Comparison of ENCODE assay signal across 22 cellular contexts in genomic region chr7:149864751-149865150, GRCh38. TPM values are rescaled to one million over a fixed set of nuclear protein-coding genes. Genes with fewer than 3 reads are reported as not detected.
A peak's percentile ranks its signal among the peaks of the same experiment; 100 is the strongest.
DNase-seq lines count a peak whose midpoint lies in the region; ATAC-seq lines count a peak whose summit lies in the region.
"Had no signal": no experiment of that assay in that cellular context is flagged by ENCODE, and none has a peak within 500 bp of the region (broad histone marks: within the 10 kb centered on the region; RNA-seq: fewer than 3 reads in every experiment).

No MANE protein-coding gene starts in this region.

- POLR2A ChIA-PET in CD4-positive, alpha-beta memory T cell (lab: Charles Lee; ENCODE audit: partially characterized antibody) = interaction anchor here (0.9 to 8.6 kb wide), 10 partner anchors 9 to 149 kb away, joined by 3 to 166 read pairs (median 8); partner anchors contain the start of genes ATP6V0E2 and ZNF862
- POLR2A ChIA-PET in activated CD8-positive, alpha-beta T cell treated with anti-CD3 and anti-CD28 coated beads, Interleukin-2, amount 10 ng/mL, durations not matched to agents 7 days and 5 days (lab: Charles Lee) = interaction anchor here (0.9 to 1.5 kb wide), 4 partner anchors 8 to 26 kb away, joined by 3 to 11 read pairs (median 4); partner anchors contain the start of gene ZNF862

- DNase-seq in activated CD8-positive, alpha-beta memory T cell treated with anti-CD3 and anti-CD28 coated beads, Interleukin-2, amount 10 ng/mL, durations not matched to agents 7 days and 5 days = no peak
- DNase-seq in activated CD8-positive, alpha-beta memory T cell treated with anti-CD3 and anti-CD28 coated beads, Interleukin-2, amount 50 U/mL, for 4 hours = no peak
- no peak for DNase-seq in CD4-positive, alpha-beta memory T cell
- no peak for DNase-seq in activated CD8-positive, alpha-beta T cell treated with anti-CD3 and anti-CD28 coated beads, Interleukin-2, amount 10 ng/mL, durations not matched to agents 7 days and 5 days
- DNase-seq in HuH-7 (ENCODE audit: low spot score) (no peak), GM03348 (ENCODE audit: low spot score) (no peak), left ventricle myocardium superior (no peak)
- DNase-seq: BE2C, EL, heart right ventricle, NCI-H1048, NCI-H187, NCI-H526, nucleus accumbens, psoas muscle, SJCRH30, upper lobe of right lung had no signal

- H3K9me3 ChIP-seq in CD4-positive, alpha-beta memory T cell (ENCODE audit: control insufficient read depth in 1 of 2, low read length in 2 of 2) = no peaks in the 10 kb centered on the region
- H3K9me3 ChIP-seq: BE2C, heart right ventricle, psoas muscle, SJCRH30, upper lobe of right lung had no signal

- peaks cover 9% of the 10 kb centered on the region for H3K36me3 Mint-ChIP-seq in activated CD8-positive, alpha-beta memory T cell treated with anti-CD3 and anti-CD28 coated beads, Interleukin-2, amount 10 ng/mL, durations not matched to agents 7 days and 5 days
- H3K36me3 Mint-ChIP-seq in CD4-positive, alpha-beta memory T cell = peaks cover 31 to 37% of the 10 kb centered on the region in 2 donors
- H3K36me3 Mint-ChIP-seq in activated CD8-positive, alpha-beta T cell treated with anti-CD3 and anti-CD28 coated beads, Interleukin-2, amount 10 ng/mL, durations not matched to agents 7 days and 5 days (ENCODE audit: low read depth) = peaks cover 58% of the 10 kb centered on the region

- peaks cover 81% of the 10 kb centered on the region for H3K4me1 ChIP-seq in CD4-positive, alpha-beta memory T cell (ENCODE audit: insufficient read depth, low read length)
- H3K4me1 ChIP-seq: BE2C, psoas muscle, SJCRH30 had no signal

- intact Hi-C loops in CD4-positive, alpha-beta memory T cell (cut with micrococcal nuclease) = loop anchor here (1.0 kb wide), 3 partner anchors 9 to 26 kb away; partner anchors contain the start of genes ATP6V0E2 and ZNF862
- intact Hi-C loops in left ventricle myocardium superior (cut with micrococcal nuclease) = no loop called here

- H3K27me3 ChIP-seq in CD4-positive, alpha-beta memory T cell (ENCODE audit: insufficient read depth, low read length) = no peaks in the 10 kb centered on the region
- H3K27me3 ChIP-seq: BE2C, heart right ventricle, SJCRH30, upper lobe of right lung had no signal

- H3K9me3 Mint-ChIP-seq in activated CD8-positive, alpha-beta memory T cell treated with anti-CD3 and anti-CD28 coated beads, Interleukin-2, amount 10 ng/mL, durations not matched to agents 7 days and 5 days (ENCODE audit: low read depth) = no peaks in the 10 kb centered on the region
- H3K9me3 Mint-ChIP-seq in CD4-positive, alpha-beta memory T cell = no peaks in the 10 kb centered on the region
- H3K9me3 Mint-ChIP-seq in activated CD8-positive, alpha-beta T cell treated with anti-CD3 and anti-CD28 coated beads, Interleukin-2, amount 10 ng/mL, durations not matched to agents 7 days and 5 days (ENCODE audit: insufficient read depth) = no peaks in the 10 kb centered on the region
- H3K9me3 Mint-ChIP-seq: activated T-cell treated with anti-CD3 and anti-CD28 coated beads, Interleukin-2, amount 50 U/mL, for 4 hours had no signal

- CTCF ChIA-PET in activated CD8-positive, alpha-beta memory T cell treated with anti-CD3 and anti-CD28 coated beads, Interleukin-2, amount 10 ng/mL, durations not matched to agents 7 days and 5 days (lab: Charles Lee) = interaction anchor here (0.8 to 1.5 kb wide), 4 partner anchors 12 to 369 kb away, joined by 3 to 7 read pairs (median 4); no protein-coding TSS in a partner anchor
- CTCF ChIA-PET in CD4-positive, alpha-beta memory T cell (lab: Charles Lee; ENCODE audit: partially characterized antibody) = interaction anchor here (1.2 to 1.7 kb wide), 2 partner anchors 10 to 21 kb away, joined by 3 to 5 read pairs; no protein-coding TSS in a partner anchor
- CTCF ChIA-PET in activated CD8-positive, alpha-beta T cell treated with anti-CD3 and anti-CD28 coated beads, Interleukin-2, amount 10 ng/mL, durations not matched to agents 7 days and 5 days (lab: Charles Lee) = interaction anchor here (1.2 to 2.0 kb wide), 4 partner anchors 9 to 26 kb away, joined by 3 to 9 read pairs (median 8); partner anchors contain the start of gene ZNF862

- peak overlapping the region; percentile 97 for H3K27ac Mint-ChIP-seq in activated CD8-positive, alpha-beta memory T cell treated with anti-CD3 and anti-CD28 coated beads, Interleukin-2, amount 10 ng/mL, durations not matched to agents 7 days and 5 days
- peak overlapping the region; percentile 91 to 98 (median 96) for H3K27ac Mint-ChIP-seq in CD4-positive, alpha-beta memory T cell
- H3K27ac Mint-ChIP-seq in activated CD8-positive, alpha-beta T cell treated with anti-CD3 and anti-CD28 coated beads, Interleukin-2, amount 10 ng/mL, durations not matched to agents 7 days and 5 days = peak overlapping the region; percentile 98

- H3K27me3 Mint-ChIP-seq in activated CD8-positive, alpha-beta memory T cell treated with anti-CD3 and anti-CD28 coated beads, Interleukin-2, amount 10 ng/mL, durations not matched to agents 7 days and 5 days = no peaks in the 10 kb centered on the region
- no peaks in the 10 kb centered on the region for H3K27me3 Mint-ChIP-seq in CD4-positive, alpha-beta memory T cell
- H3K27me3 Mint-ChIP-seq in activated CD8-positive, alpha-beta T cell treated with anti-CD3 and anti-CD28 coated beads, Interleukin-2, amount 10 ng/mL, durations not matched to agents 7 days and 5 days (ENCODE audit: low read depth) = no peaks in the 10 kb centered on the region

- H3K4me3 ChIP-seq in CD4-positive, alpha-beta memory T cell (ENCODE audit: low read length in 2 of 2) = no peak overlapping the region
- H3K4me3 ChIP-seq in skin epidermis = no peak overlapping the region
- H3K4me3 ChIP-seq: heart right ventricle, psoas muscle, SJCRH30, upper lobe of right lung had no signal

- no peak for ATAC-seq in activated CD8-positive, alpha-beta memory T cell treated with anti-CD3 and anti-CD28 coated beads, Interleukin-2, amount 10 ng/mL, durations not matched to agents 7 days and 5 days
- ATAC-seq in activated CD8-positive, alpha-beta T cell treated with anti-CD3 and anti-CD28 coated beads, Interleukin-2, amount 10 ng/mL, durations not matched to agents 7 days and 5 days = no peak
- no peak for ATAC-seq in left ventricle myocardium superior
- ATAC-seq: HCT116, heart right ventricle, psoas muscle had no signal

- peak overlapping the region; percentile 70 for H3K27ac ChIP-seq in CD4-positive, alpha-beta memory T cell (ENCODE audit: low read depth, low read length)
- H3K27ac ChIP-seq in skin epidermis = peak overlapping the region in 12 of 21 experiments; percentile 9 to 94 (median 71)
- H3K27ac ChIP-seq: epithelial cell of prostate, HL-60, psoas muscle, SJCRH30 had no signal

- H3K4me3 Mint-ChIP-seq in activated CD8-positive, alpha-beta memory T cell treated with anti-CD3 and anti-CD28 coated beads, Interleukin-2, amount 10 ng/mL, durations not matched to agents 7 days and 5 days = no peak overlapping the region
- peak overlapping the region in 6 of 8 donors; percentile 60 to 84 (median 78) for H3K4me3 Mint-ChIP-seq in CD4-positive, alpha-beta memory T cell
- no peak overlapping the region for H3K4me3 Mint-ChIP-seq in activated CD8-positive, alpha-beta T cell treated with anti-CD3 and anti-CD28 coated beads, Interleukin-2, amount 10 ng/mL, durations not matched to agents 7 days and 5 days

- H3K4me1 Mint-ChIP-seq in activated CD8-positive, alpha-beta memory T cell treated with anti-CD3 and anti-CD28 coated beads, Interleukin-2, amount 10 ng/mL, durations not matched to agents 7 days and 5 days = peaks cover 74% of the 10 kb centered on the region
- H3K4me1 Mint-ChIP-seq in CD4-positive, alpha-beta memory T cell = peaks cover 46 to 79% (median 67%) of the 10 kb centered on the region in 4 donors
- H3K4me1 Mint-ChIP-seq in activated CD8-positive, alpha-beta T cell treated with anti-CD3 and anti-CD28 coated beads, Interleukin-2, amount 10 ng/mL, durations not matched to agents 7 days and 5 days (ENCODE audit: low read depth) = peaks cover 98% of the 10 kb centered on the region

- H3K36me3 ChIP-seq in CD4-positive, alpha-beta memory T cell (ENCODE audit: insufficient read depth, low read length) = peaks cover 12% of the 10 kb centered on the region
- H3K36me3 ChIP-seq: BE2C, SJCRH30 had no signal

RNA-seq across cellular contexts. Expression of gene ATP6V0E2, which starts 9.0 kb away (rescaled TPM):
- 10 to 100 TPM; 63.1 to 71.3 TPM for total RNA-seq in activated CD8-positive, alpha-beta memory T cell treated with anti-CD3 and anti-CD28 coated beads, Interleukin-2, amount 10 ng/mL, durations not matched to agents 7 days and 5 days
- total RNA-seq in CD4-positive, alpha-beta memory T cell = 10 to 100 TPM; 64.6 to 65.3 TPM
- polyA plus RNA-seq in CD4-positive, alpha-beta memory T cell = 100 to 1,000 TPM; 144 to 163 TPM
- total RNA-seq in activated CD8-positive, alpha-beta T cell treated with anti-CD3 and anti-CD28 coated beads, Interleukin-2, amount 10 ng/mL, durations not matched to agents 7 days and 5 days = 10 to 100 TPM; 92.9 to 99.6 TPM
- total RNA-seq in left ventricle myocardium superior = 168 TPM

RNA-seq across cellular contexts. Expression of gene ZNF862, which starts 26.6 kb away (rescaled TPM):
- 10 to 100 TPM; 23.1 to 24.8 TPM for total RNA-seq in activated CD8-positive, alpha-beta memory T cell treated with anti-CD3 and anti-CD28 coated beads, Interleukin-2, amount 10 ng/mL, durations not matched to agents 7 days and 5 days
- 10 to 100 TPM; 84.2 to 88.6 TPM for total RNA-seq in CD4-positive, alpha-beta memory T cell
- 10 to 100 TPM in 1 of 2 donors, 1 to 10 TPM in 1; 9.8 to 10.5 TPM for polyA plus RNA-seq in CD4-positive, alpha-beta memory T cell
- total RNA-seq in activated CD8-positive, alpha-beta T cell treated with anti-CD3 and anti-CD28 coated beads, Interleukin-2, amount 10 ng/mL, durations not matched to agents 7 days and 5 days = 10 to 100 TPM; 21.5 to 24.9 TPM
- 9.5 TPM for total RNA-seq in left ventricle myocardium superior

Comparison
In these comparisons a context has a peak if more than half of its experiments do, and no peak if none do; other contexts are left out.
1. H3K4me3 Mint-ChIP-seq: peak in CD4-positive, alpha-beta memory T cell (6 of 8); none in activated CD8-positive, alpha-beta memory T cell treated with anti-CD3 and anti-CD28 coated beads, Interleukin-2, amount 10 ng/mL, durations not matched to agents 7 days and 5 days (single experiment) and activated CD8-positive, alpha-beta T cell treated with anti-CD3 and anti-CD28 coated beads, Interleukin-2, amount 10 ng/mL, durations not matched to agents 7 days and 5 days (single experiment).
2. Peak in every context shown above with its lines, with median percentiles within 50 percentile points of each other: H3K27ac Mint-ChIP-seq.